In the genomic region with DNA sequence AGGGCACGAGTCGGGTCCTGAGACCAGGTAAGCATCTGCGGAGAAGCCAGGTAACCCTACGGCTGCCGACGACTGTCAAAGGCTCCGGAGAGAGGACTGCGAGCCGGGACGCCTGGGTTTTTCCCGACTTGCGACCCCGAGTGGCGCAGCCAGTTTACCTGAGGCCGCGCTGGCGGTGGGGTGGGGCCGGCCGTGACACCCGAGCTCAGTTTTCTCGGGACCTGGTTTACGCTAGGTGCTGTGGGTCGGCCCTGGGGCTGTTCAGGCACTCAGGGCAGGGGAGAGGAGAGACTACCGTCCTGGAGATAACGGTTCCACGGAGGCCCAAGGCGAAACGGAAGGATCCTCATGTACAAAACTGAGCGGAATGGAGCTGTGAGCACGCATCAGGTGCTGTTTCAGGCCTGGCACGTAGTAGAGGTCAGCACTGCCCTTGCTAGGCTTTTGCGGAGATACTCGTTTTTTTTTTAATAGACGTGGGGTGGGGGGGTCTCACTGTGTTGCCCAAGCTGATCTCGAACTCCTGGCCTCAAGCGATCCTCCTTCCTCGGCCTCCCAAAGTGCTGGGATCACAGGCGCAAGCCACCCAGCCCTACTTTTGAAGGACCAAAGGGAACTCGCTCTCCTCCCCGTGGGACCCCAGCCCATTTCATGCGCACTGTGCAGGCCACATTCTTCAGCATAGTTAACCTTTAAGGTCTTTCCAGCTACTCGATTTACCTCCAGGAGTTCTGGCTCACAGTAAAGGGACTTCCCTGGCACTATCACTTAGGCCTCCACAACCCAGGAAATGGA, we compare ENCODE assay signal across 1 cellular context.
TF ChIP-seq lines count a peak whose summit lies in the region.

No MANE protein-coding gene starts in this region.

TF ChIP-seq in HEK293, 187 proteins besides CTCF, POLR2A, EP300 and RAD21 (continued from another document and continues in another):
- TF ChIP-seq, protein P1, sequence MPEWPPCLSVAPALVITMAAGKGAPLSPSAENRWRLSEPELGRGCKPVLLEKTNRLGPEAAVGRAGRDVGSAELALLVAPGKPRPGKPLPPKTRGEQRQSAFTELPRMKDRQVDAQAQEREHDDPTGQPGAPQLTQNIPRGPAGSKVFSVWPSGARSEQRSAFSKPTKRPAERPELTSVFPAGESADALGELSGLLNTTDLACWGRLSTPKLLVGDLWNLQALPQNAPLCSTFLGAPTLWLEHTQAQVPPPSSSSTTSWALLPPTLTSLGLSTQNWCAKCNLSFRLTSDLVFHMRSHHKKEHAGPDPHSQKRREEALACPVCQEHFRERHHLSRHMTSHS (tag by site-specific recombination; IDR thresholded peaks at IDR 0.05), result no peak
- TF ChIP-seq ZNF629 (tag by site-specific recombination; IDR thresholded peaks at IDR 0.05), result no peak; the same call in 1 of the 2 replicates
- TF ChIP-seq ZFP69B (tag by site-specific recombination; IDR thresholded peaks at IDR 0.05), result peak; percentile 67
- no peak for TF ChIP-seq ZSCAN18 (tag by site-specific recombination; IDR thresholded peaks at IDR 0.05)
- no peak for TF ChIP-seq ZNF513 (tag by site-specific recombination; IDR thresholded peaks at IDR 0.05)
- no peak for TF ChIP-seq ZFHX2 (tag by site-specific recombination; conservative IDR thresholded peaks at IDR 0.05)
- no peak for TF ChIP-seq PRDM1 (tag by site-specific recombination; IDR thresholded peaks at IDR 0.05)
- no peak for TF ChIP-seq ZNF423 (tag by site-specific recombination; IDR thresholded peaks at IDR 0.05)
- TF ChIP-seq, protein P2, sequence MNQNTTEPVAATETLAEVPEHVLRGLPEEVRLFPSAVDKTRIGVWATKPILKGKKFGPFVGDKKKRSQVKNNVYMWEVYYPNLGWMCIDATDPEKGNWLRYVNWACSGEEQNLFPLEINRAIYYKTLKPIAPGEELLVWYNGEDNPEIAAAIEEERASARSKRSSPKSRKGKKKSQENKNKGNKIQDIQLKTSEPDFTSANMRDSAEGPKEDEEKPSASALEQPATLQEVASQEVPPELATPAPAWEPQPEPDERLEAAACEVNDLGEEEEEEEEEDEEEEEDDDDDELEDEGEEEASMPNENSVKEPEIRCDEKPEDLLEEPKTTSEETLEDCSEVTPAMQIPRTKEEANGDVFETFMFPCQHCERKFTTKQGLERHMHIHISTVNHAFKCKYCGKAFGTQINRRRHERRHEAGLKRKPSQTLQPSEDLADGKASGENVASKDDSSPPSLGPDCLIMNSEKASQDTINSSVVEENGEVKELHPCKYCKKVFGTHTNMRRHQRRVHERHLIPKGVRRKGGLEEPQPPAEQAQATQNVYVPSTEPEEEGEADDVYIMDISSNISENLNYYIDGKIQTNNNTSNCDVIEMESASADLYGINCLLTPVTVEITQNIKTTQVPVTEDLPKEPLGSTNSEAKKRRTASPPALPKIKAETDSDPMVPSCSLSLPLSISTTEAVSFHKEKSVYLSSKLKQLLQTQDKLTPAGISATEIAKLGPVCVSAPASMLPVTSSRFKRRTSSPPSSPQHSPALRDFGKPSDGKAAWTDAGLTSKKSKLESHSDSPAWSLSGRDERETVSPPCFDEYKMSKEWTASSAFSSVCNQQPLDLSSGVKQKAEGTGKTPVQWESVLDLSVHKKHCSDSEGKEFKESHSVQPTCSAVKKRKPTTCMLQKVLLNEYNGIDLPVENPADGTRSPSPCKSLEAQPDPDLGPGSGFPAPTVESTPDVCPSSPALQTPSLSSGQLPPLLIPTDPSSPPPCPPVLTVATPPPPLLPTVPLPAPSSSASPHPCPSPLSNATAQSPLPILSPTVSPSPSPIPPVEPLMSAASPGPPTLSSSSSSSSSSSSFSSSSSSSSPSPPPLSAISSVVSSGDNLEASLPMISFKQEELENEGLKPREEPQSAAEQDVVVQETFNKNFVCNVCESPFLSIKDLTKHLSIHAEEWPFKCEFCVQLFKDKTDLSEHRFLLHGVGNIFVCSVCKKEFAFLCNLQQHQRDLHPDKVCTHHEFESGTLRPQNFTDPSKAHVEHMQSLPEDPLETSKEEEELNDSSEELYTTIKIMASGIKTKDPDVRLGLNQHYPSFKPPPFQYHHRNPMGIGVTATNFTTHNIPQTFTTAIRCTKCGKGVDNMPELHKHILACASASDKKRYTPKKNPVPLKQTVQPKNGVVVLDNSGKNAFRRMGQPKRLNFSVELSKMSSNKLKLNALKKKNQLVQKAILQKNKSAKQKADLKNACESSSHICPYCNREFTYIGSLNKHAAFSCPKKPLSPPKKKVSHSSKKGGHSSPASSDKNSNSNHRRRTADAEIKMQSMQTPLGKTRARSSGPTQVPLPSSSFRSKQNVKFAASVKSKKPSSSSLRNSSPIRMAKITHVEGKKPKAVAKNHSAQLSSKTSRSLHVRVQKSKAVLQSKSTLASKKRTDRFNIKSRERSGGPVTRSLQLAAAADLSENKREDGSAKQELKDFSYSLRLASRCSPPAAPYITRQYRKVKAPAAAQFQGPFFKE (tag by site-specific recombination; IDR thresholded peaks at IDR 0.05; ENCODE audit: borderline replicate concordance), result no peak
- TF ChIP-seq ZNF670 (tag by site-specific recombination; IDR thresholded peaks at IDR 0.05; ENCODE audit: low read depth), result no peak
- no peak for TF ChIP-seq ZNF701 (tag by site-specific recombination; IDR thresholded peaks at IDR 0.05)
- TF ChIP-seq KLF7 (tag by site-specific recombination; IDR thresholded peaks at IDR 0.05; ENCODE audit: borderline replicate concordance), result peak; percentile 66; the same call in 1 of the 2 replicates
- TF ChIP-seq ZNF830 (tag by site-specific recombination; IDR thresholded peaks at IDR 0.05; ENCODE audit: low read depth), result no peak
- peak; percentile 74 for TF ChIP-seq ZNF10 (tag by site-specific recombination; IDR thresholded peaks at IDR 0.05)
- peak; percentile 45 for TF ChIP-seq ZNF692 (tag by site-specific recombination; IDR thresholded peaks at IDR 0.05)
- no peak for TF ChIP-seq SETDB1 (IDR thresholded peaks at IDR 0.05; ENCODE audit: insufficient read length, low read length)
- TF ChIP-seq ZNF133 (tag by site-specific recombination; IDR thresholded peaks at IDR 0.05), result no peak
- TF ChIP-seq ZNF114 (tag by site-specific recombination; IDR thresholded peaks at IDR 0.05), result no peak
- 0 out of 2 replicates have a peak, but pooled peaks have one; percentile 9 for TF ChIP-seq SCRT1 (tag by site-specific recombination; IDR thresholded peaks at IDR 0.05; ENCODE audit: borderline replicate concordance)
- no peak for TF ChIP-seq ZNF341 (tag by site-specific recombination; IDR thresholded peaks at IDR 0.05; ENCODE audit: low read depth)
- no peak for TF ChIP-seq REPIN1 (tag by site-specific recombination; IDR thresholded peaks at IDR 0.05; ENCODE audit: low read depth)
- TF ChIP-seq SP3 (tag by site-specific recombination; IDR thresholded peaks at IDR 0.05), result no peak
- 0 out of 2 replicates have a peak, but pooled peaks have one; percentile 35 for TF ChIP-seq ZBTB17 (tag by site-specific recombination; IDR thresholded peaks at IDR 0.05)
- TF ChIP-seq ZBTB44 (tag by site-specific recombination; IDR thresholded peaks at IDR 0.05), result no peak
- 0 out of 2 replicates have a peak, but pooled peaks have one; percentile 48 for TF ChIP-seq ZNF2 (tag by site-specific recombination; IDR thresholded peaks at IDR 0.05)
- peak; percentile 91 for TF ChIP-seq SCRT2 (tag by site-specific recombination; IDR thresholded peaks at IDR 0.05)
- TF ChIP-seq PBX3 (CRISPR knock-in tag; IDR thresholded peaks at IDR 0.05), result no peak; the same call in 1 of the 2 replicates
- no peak for TF ChIP-seq ZBTB11 (tag by site-specific recombination; conservative IDR thresholded peaks at IDR 0.05; ENCODE audit: low read depth)
- no peak for TF ChIP-seq ZBTB8A (tag by site-specific recombination; IDR thresholded peaks at IDR 0.05)
- TF ChIP-seq ZNF558 (tag by site-specific recombination; IDR thresholded peaks at IDR 0.05), result no peak
- TF ChIP-seq, protein P3, sequence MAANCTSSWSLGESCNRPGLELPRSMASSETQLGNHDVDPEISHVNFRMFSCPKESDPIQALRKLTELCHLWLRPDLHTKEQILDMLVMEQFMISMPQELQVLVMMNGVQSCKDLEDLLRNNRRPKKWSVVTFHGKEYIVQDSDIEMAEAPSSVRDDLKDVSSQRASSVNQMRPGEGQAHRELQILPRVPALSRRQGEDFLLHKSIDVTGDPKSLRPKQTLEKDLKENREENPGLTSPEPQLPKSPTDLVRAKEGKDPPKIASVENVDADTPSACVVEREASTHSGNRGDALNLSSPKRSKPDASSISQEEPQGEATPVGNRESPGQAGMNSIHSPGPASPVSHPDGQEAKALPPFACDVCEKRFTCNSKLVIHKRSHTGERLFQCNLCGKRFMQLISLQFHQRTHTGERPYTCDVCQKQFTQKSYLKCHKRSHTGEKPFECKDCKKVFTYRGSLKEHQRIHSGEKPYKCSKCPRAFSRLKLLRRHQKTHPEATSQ (tag by site-specific recombination; IDR thresholded peaks at IDR 0.05), result no peak
- 0 out of 2 replicates have a peak, but pooled peaks have one; percentile 67 for TF ChIP-seq OVOL3 (tag by site-specific recombination; IDR thresholded peaks at IDR 0.05)
- no peak for TF ChIP-seq ZNF37A (tag by site-specific recombination; IDR thresholded peaks at IDR 0.05)
- TF ChIP-seq GLIS1 (tag by site-specific recombination; IDR thresholded peaks at IDR 0.05), result no peak
- TF ChIP-seq ZNF530 (tag by site-specific recombination; IDR thresholded peaks at IDR 0.05; ENCODE audit: low read depth), result no peak
- TF ChIP-seq ZNF394 (tag by site-specific recombination; IDR thresholded peaks at IDR 0.05; ENCODE audit: borderline replicate concordance), result peak; percentile 11; the same call in 1 of the 2 replicates
- no peak for TF ChIP-seq ZBTB20 (tag by site-specific recombination; IDR thresholded peaks at IDR 0.05)
